ENCODE assay signal across 2 cellular contexts in the genomic region with DNA sequence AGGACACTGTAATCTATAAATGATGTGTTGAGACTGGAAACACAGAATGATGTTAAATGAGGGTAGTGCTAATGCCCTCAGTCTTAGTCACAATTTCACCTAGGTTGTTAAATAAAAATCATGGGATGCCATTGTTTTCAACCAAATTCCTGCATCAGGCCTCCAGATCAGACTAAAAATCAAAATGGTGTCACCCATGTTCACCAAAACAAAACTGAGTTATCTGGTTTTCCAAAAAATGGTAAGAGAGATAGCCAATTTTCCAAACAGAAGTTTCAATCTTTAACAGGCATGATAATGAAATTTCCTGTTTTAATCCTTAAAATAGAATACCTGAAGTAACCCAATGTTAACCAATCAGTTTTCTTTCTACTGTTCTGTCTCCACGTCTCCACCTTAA.
A peak's percentile ranks its signal among the peaks of the same experiment; 100 is the strongest.
TF ChIP-seq lines count a peak whose summit lies in the region.

No MANE protein-coding gene starts in this region.

TF ChIP-seq in GM23338, 12 proteins besides CTCF, POLR2A, EP300 and RAD21 (continued from another document):
- TF ChIP-seq ZNF331 (CRISPR knock-in tag; IDR thresholded peaks at IDR 0.05; ENCODE audit: low read depth) (no peak), JUNB (IDR thresholded peaks at IDR 0.05; ENCODE audit: unreplicated experiment) (no peak)
- TF ChIP-seq, protein P1, sequence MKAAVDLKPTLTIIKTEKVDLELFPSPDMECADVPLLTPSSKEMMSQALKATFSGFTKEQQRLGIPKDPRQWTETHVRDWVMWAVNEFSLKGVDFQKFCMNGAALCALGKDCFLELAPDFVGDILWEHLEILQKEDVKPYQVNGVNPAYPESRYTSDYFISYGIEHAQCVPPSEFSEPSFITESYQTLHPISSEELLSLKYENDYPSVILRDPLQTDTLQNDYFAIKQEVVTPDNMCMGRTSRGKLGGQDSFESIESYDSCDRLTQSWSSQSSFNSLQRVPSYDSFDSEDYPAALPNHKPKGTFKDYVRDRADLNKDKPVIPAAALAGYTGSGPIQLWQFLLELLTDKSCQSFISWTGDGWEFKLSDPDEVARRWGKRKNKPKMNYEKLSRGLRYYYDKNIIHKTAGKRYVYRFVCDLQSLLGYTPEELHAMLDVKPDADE (IDR thresholded peaks at IDR 0.05), result no peak
TF ChIP-seq in GM23338: peak in this region for 0.

TF ChIP-seq in K562, 482 proteins besides CTCF, POLR2A, EP300 and RAD21 (continued from another document and continues in another):
- TF ChIP-seq, protein P2, sequence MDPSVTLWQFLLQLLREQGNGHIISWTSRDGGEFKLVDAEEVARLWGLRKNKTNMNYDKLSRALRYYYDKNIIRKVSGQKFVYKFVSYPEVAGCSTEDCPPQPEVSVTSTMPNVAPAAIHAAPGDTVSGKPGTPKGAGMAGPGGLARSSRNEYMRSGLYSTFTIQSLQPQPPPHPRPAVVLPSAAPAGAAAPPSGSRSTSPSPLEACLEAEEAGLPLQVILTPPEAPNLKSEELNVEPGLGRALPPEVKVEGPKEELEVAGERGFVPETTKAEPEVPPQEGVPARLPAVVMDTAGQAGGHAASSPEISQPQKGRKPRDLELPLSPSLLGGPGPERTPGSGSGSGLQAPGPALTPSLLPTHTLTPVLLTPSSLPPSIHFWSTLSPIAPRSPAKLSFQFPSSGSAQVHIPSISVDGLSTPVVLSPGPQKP (CRISPR knock-in tag; IDR thresholded peaks at IDR 0.05), result no peak
- TF ChIP-seq SNRNP70 (optimal IDR thresholded peaks at IDR 0.05; ENCODE audit: low read depth, low read length) (no peak), MEF2D (tag; conservative IDR thresholded peaks at IDR 0.05; ENCODE audit: low read depth) (peak; percentile 68; the same call in 1 of the 2 replicates), ILK (tag; IDR thresholded peaks at IDR 0.05; ENCODE audit: borderline replicate concordance, low read depth) (no peak), ZBED1 (IDR thresholded peaks at IDR 0.05) (no peak), ELF4 (CRISPR knock-in tag; IDR thresholded peaks at IDR 0.05) (no peak), HNRNPL (IDR thresholded peaks at IDR 0.05; ENCODE audit: low read depth, low read length) (no peak), RBM34 (IDR thresholded peaks at IDR 0.05; ENCODE audit: borderline replicate concordance, insufficient read depth, low read length) (no peak), NUFIP1 (IDR thresholded peaks at IDR 0.05; ENCODE audit: partially characterized antibody) (no peak), PTTG1 (tag; IDR thresholded peaks at IDR 0.05; ENCODE audit: low read depth) (peak; percentile 85), PHF8 (IDR thresholded peaks at IDR 0.05; ENCODE audit: borderline replicate concordance, low read length) (no peak), ZNF668 (CRISPR knock-in tag; IDR thresholded peaks at IDR 0.05) (peak; percentile 88), YBX1 (IDR thresholded peaks at IDR 0.05) (no peak), STAG1 (CRISPR knock-in tag; IDR thresholded peaks at IDR 0.05; ENCODE audit: borderline replicate concordance) (no peak), RCOR1 (IDR thresholded peaks at IDR 0.05; ENCODE audit: borderline replicate concordance in 1 of 2, low read depth in 2 of 2, low read length in 2 of 2) (no peak), TAF7 (tag; IDR thresholded peaks at IDR 0.05) (no peak), PRMT5 (CRISPR knock-in tag; IDR thresholded peaks at IDR 0.05) (no peak), ZNF253 (CRISPR knock-in tag; conservative IDR thresholded peaks at IDR 0.05) (no peak), MED1 (CRISPR knock-in tag; IDR thresholded peaks at IDR 0.05; ENCODE audit: borderline replicate concordance) (no peak), ZNF263 (CRISPR knock-in tag; IDR thresholded peaks at IDR 0.05; ENCODE audit: borderline replicate concordance) (no peak), CTBP1 (IDR thresholded peaks at IDR 0.05; ENCODE audit: borderline replicate concordance) (no peak), ZNF644 (tag; IDR thresholded peaks at IDR 0.05; ENCODE audit: low read depth) (no peak), CREBBP (IDR thresholded peaks at IDR 0.05; ENCODE audit: low read depth, low read length) (no peak)
- TF ChIP-seq, protein P3, sequence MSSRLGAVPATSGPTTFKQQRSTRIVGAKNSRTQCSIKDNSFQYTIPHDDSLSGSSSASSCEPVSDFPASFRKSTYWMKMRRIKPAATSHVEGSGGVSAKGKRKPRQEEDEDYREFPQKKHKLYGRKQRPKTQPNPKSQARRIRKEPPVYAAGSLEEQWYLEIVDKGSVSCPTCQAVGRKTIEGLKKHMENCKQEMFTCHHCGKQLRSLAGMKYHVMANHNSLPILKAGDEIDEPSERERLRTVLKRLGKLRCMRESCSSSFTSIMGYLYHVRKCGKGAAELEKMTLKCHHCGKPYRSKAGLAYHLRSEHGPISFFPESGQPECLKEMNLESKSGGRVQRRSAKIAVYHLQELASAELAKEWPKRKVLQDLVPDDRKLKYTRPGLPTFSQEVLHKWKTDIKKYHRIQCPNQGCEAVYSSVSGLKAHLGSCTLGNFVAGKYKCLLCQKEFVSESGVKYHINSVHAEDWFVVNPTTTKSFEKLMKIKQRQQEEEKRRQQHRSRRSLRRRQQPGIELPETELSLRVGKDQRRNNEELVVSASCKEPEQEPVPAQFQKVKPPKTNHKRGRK (tag; IDR thresholded peaks at IDR 0.05), result no peak
- TF ChIP-seq, protein P4, sequence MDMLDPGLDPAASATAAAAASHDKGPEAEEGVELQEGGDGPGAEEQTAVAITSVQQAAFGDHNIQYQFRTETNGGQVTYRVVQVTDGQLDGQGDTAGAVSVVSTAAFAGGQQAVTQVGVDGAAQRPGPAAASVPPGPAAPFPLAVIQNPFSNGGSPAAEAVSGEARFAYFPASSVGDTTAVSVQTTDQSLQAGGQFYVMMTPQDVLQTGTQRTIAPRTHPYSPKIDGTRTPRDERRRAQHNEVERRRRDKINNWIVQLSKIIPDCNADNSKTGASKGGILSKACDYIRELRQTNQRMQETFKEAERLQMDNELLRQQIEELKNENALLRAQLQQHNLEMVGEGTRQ (CRISPR knock-in tag; IDR thresholded peaks at IDR 0.05), result no peak
- TF ChIP-seq, protein P5, sequence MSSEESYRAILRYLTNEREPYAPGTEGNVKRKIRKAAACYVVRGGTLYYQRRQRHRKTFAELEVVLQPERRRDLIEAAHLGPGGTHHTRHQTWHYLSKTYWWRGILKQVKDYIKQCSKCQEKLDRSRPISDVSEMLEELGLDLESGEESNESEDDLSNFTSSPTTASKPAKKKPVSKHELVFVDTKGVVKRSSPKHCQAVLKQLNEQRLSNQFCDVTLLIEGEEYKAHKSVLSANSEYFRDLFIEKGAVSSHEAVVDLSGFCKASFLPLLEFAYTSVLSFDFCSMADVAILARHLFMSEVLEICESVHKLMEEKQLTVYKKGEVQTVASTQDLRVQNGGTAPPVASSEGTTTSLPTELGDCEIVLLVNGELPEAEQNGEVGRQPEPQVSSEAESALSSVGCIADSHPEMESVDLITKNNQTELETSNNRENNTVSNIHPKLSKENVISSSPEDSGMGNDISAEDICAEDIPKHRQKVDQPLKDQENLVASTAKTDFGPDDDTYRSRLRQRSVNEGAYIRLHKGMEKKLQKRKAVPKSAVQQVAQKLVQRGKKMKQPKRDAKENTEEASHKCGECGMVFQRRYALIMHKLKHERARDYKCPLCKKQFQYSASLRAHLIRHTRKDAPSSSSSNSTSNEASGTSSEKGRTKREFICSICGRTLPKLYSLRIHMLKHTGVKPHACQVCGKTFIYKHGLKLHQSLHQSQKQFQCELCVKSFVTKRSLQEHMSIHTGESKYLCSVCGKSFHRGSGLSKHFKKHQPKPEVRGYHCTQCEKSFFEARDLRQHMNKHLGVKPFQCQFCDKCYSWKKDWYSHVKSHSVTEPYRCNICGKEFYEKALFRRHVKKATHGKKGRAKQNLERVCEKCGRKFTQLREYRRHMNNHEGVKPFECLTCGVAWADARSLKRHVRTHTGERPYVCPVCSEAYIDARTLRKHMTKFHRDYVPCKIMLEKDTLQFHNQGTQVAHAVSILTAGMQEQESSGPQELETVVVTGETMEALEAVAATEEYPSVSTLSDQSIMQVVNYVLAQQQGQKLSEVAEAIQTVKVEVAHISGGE (CRISPR knock-in tag; IDR thresholded peaks at IDR 0.05), result no peak
- TF ChIP-seq, protein P6, sequence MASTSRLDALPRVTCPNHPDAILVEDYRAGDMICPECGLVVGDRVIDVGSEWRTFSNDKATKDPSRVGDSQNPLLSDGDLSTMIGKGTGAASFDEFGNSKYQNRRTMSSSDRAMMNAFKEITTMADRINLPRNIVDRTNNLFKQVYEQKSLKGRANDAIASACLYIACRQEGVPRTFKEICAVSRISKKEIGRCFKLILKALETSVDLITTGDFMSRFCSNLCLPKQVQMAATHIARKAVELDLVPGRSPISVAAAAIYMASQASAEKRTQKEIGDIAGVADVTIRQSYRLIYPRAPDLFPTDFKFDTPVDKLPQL (IDR thresholded peaks at IDR 0.05; ENCODE audit: extremely low read depth, insufficient read length), result no peak
- TF ChIP-seq, protein P7, sequence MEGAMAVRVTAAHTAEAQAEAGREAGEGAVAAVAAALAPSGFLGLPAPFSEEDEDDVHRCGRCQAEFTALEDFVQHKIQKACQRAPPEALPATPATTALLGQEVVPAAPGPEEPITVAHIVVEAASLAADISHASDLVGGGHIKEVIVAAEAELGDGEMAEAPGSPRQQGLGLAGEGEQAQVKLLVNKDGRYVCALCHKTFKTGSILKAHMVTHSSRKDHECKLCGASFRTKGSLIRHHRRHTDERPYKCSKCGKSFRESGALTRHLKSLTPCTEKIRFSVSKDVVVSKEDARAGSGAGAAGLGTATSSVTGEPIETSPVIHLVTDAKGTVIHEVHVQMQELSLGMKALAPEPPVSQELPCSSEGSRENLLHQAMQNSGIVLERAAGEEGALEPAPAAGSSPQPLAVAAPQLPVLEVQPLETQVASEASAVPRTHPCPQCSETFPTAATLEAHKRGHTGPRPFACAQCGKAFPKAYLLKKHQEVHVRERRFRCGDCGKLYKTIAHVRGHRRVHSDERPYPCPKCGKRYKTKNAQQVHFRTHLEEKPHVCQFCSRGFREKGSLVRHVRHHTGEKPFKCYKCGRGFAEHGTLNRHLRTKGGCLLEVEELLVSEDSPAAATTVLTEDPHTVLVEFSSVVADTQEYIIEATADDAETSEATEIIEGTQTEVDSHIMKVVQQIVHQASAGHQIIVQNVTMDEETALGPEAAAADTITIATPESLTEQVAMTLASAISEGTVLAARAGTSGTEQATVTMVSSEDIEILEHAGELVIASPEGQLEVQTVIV (CRISPR knock-in tag; IDR thresholded peaks at IDR 0.05; ENCODE audit: borderline replicate concordance), result no peak
- TF ChIP-seq, protein P8, sequence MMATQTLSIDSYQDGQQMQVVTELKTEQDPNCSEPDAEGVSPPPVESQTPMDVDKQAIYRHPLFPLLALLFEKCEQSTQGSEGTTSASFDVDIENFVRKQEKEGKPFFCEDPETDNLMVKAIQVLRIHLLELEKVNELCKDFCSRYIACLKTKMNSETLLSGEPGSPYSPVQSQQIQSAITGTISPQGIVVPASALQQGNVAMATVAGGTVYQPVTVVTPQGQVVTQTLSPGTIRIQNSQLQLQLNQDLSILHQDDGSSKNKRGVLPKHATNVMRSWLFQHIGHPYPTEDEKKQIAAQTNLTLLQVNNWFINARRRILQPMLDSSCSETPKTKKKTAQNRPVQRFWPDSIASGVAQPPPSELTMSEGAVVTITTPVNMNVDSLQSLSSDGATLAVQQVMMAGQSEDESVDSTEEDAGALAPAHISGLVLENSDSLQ (IDR thresholded peaks at IDR 0.05), result no peak
- TF ChIP-seq, protein P9, sequence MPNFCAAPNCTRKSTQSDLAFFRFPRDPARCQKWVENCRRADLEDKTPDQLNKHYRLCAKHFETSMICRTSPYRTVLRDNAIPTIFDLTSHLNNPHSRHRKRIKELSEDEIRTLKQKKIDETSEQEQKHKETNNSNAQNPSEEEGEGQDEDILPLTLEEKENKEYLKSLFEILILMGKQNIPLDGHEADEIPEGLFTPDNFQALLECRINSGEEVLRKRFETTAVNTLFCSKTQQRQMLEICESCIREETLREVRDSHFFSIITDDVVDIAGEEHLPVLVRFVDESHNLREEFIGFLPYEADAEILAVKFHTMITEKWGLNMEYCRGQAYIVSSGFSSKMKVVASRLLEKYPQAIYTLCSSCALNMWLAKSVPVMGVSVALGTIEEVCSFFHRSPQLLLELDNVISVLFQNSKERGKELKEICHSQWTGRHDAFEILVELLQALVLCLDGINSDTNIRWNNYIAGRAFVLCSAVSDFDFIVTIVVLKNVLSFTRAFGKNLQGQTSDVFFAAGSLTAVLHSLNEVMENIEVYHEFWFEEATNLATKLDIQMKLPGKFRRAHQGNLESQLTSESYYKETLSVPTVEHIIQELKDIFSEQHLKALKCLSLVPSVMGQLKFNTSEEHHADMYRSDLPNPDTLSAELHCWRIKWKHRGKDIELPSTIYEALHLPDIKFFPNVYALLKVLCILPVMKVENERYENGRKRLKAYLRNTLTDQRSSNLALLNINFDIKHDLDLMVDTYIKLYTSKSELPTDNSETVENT (CRISPR knock-in tag; IDR thresholded peaks at IDR 0.05), result no peak
- TF ChIP-seq, protein P10, sequence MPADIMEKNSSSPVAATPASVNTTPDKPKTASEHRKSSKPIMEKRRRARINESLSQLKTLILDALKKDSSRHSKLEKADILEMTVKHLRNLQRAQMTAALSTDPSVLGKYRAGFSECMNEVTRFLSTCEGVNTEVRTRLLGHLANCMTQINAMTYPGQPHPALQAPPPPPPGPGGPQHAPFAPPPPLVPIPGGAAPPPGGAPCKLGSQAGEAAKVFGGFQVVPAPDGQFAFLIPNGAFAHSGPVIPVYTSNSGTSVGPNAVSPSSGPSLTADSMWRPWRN (IDR thresholded peaks at IDR 0.05; ENCODE audit: low read depth), result no peak
- TF ChIP-seq, protein P11, sequence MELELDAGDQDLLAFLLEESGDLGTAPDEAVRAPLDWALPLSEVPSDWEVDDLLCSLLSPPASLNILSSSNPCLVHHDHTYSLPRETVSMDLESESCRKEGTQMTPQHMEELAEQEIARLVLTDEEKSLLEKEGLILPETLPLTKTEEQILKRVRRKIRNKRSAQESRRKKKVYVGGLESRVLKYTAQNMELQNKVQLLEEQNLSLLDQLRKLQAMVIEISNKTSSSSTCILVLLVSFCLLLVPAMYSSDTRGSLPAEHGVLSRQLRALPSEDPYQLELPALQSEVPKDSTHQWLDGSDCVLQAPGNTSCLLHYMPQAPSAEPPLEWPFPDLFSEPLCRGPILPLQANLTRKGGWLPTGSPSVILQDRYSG (tag; conservative IDR thresholded peaks at IDR 0.05; ENCODE audit: low read depth), result peak; percentile 51; the same call in 1 of the 2 replicates
- TF ChIP-seq, protein P12, sequence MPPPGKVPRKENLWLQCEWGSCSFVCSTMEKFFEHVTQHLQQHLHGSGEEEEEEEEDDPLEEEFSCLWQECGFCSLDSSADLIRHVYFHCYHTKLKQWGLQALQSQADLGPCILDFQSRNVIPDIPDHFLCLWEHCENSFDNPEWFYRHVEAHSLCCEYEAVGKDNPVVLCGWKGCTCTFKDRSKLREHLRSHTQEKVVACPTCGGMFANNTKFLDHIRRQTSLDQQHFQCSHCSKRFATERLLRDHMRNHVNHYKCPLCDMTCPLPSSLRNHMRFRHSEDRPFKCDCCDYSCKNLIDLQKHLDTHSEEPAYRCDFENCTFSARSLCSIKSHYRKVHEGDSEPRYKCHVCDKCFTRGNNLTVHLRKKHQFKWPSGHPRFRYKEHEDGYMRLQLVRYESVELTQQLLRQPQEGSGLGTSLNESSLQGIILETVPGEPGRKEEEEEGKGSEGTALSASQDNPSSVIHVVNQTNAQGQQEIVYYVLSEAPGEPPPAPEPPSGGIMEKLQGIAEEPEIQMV (tag; conservative IDR thresholded peaks at IDR 0.05; ENCODE audit: low read depth), result no peak
- TF ChIP-seq, protein P13, sequence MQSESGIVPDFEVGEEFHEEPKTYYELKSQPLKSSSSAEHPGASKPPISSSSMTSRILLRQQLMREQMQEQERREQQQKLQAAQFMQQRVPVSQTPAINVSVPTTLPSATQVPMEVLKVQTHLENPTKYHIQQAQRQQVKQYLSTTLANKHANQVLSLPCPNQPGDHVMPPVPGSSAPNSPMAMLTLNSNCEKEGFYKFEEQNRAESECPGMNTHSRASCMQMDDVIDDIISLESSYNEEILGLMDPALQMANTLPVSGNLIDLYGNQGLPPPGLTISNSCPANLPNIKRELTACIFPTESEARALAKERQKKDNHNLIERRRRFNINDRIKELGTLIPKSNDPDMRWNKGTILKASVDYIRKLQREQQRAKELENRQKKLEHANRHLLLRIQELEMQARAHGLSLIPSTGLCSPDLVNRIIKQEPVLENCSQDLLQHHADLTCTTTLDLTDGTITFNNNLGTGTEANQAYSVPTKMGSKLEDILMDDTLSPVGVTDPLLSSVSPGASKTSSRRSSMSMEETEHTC (IDR thresholded peaks at IDR 0.05), result no peak
